In genomic region chr17:42072323-42073187, GRCh38 we compare ENCODE assay signal across 9 cellular contexts. TPM values are rescaled to one million over a fixed set of nuclear protein-coding genes. Genes with fewer than 3 reads are reported as not detected.
DNase-seq lines count a peak whose midpoint lies in the region; ATAC-seq, FAIRE-seq and TF ChIP-seq lines count a peak whose summit lies in the region.
"Had no signal": no experiment of that assay in that cellular context is flagged by ENCODE, and none has a peak within 500 bp of the region (broad histone marks: within the 10 kb centered on the region; RNA-seq: fewer than 3 reads in every experiment).

No MANE protein-coding gene starts in this region.

- H3K27ac Mint-ChIP-seq in CD14-positive monocyte = no peak overlapping the region
- H3K27ac Mint-ChIP-seq in naive B cell = peak overlapping the region in 1 of 6 donors; percentile 27

- no peaks in the 10 kb centered on the region for H3K36me3 ChIP-seq in kidney (ENCODE audit: control insufficient read depth in 1 of 2, insufficient read depth in 2 of 2, low read length in 2 of 2)

- H3K4me3 ChIP-seq in coronary artery (peak overlapping the region; percentile 66), kidney (ENCODE audit: low read length in 2 of 2) (peak overlapping the region in 1 of 2 donors; percentile 32), foreskin fibroblast (ENCODE audit: low read depth in 1 of 2, low read length in 2 of 2) (no peak overlapping the region)

- TF ChIP-seq CTCF in CD14-positive monocyte (IDR thresholded peaks at IDR 0.05) (peak; percentile 31), coronary artery (IDR thresholded peaks at IDR 0.05) (no peak), kidney (IDR thresholded peaks at IDR 0.05; ENCODE audit: borderline replicate concordance, extremely low read depth, insufficient read depth) (no peak), foreskin fibroblast (IDR thresholded peaks at IDR 0.05; ENCODE audit: low read depth, low read length) (no peak)

- H3K4me1 Mint-ChIP-seq in CD14-positive monocyte = peaks cover 10% of the 10 kb centered on the region
- H3K4me1 Mint-ChIP-seq in naive B cell = peaks cover 8 to 18% (median 8%) of the 10 kb centered on the region in 3 donors

- no peaks in the 10 kb centered on the region for H3K9me3 ChIP-seq in kidney (ENCODE audit: control insufficient read depth in 1 of 2, low read length in 2 of 2)

- H3K27ac ChIP-seq in coronary artery (no peak overlapping the region), kidney (ENCODE audit: low read depth in 2 of 2, low read length in 2 of 2) (no peak overlapping the region)

- peak; percentile 71 to 76 for ATAC-seq in naive B cell (ENCODE audit: low read depth in 2 of 2)

- peak overlapping the region; percentile 63 to 82 for H3K4me3 Mint-ChIP-seq in CD14-positive monocyte
- peak overlapping the region in 7 of 8 donors; percentile 58 to 86 (median 75) for H3K4me3 Mint-ChIP-seq in naive B cell

- DNase-seq in CD14-positive monocyte (ENCODE audit: low spot score) = no peak
- DNase-seq in KG1 (lab: John Stamatoyannopoulos, UW) = peak; percentile 8
- no peak for DNase-seq in coronary artery (ENCODE audit: low spot score)
- DNase-seq in naive B cell = no peak
- no peak for DNase-seq in kidney
- no peak for DNase-seq in cerebellar nuclear complex (lab: John Stamatoyannopoulos, UW)
- DNase-seq in foreskin fibroblast = no peak
- DNase-seq in epidermal melanocyte (ENCODE audit: insufficient read length, low spot score) = no peak

- H3K9ac ChIP-seq in kidney (ENCODE audit: low read length in 2 of 2) = no peak overlapping the region

- H3K27me3 Mint-ChIP-seq in CD14-positive monocyte (ENCODE audit: low read depth in 3 of 3) = peaks cover 29 to 34% (median 30%) of the 10 kb centered on the region in 3 donors
- peaks cover 19 to 50% (median 29%) of the 10 kb centered on the region in 3 donors for H3K27me3 Mint-ChIP-seq in naive B cell

- peaks cover 0 to 5% of the 10 kb centered on the region in 2 donors for H3K36me3 Mint-ChIP-seq in CD14-positive monocyte
- H3K36me3 Mint-ChIP-seq in naive B cell = no peaks in the 10 kb centered on the region

- H3K9me3 Mint-ChIP-seq in CD14-positive monocyte (peaks cover 0 to 2% (median 1%) of the 10 kb centered on the region in 7 donors), naive B cell (no peaks in the 10 kb centered on the region)

- no peaks in the 10 kb centered on the region for H3K4me1 ChIP-seq in kidney (ENCODE audit: control insufficient read depth in 1 of 2, insufficient read depth in 1 of 2, low read depth in 1 of 2, low read length in 2 of 2)

- no peak for FAIRE-seq in kidney (lab: Jason Lieb, UNC)
- FAIRE-seq: colon had no signal

- intact Hi-C loops in CD14-positive monocyte (cut with micrococcal nuclease) = no loop called here
- intact Hi-C loops in kidney (cut with DNase I) = no loop called here

RNA-seq across cellular contexts. Expression of gene C17orf113, which starts 22.2 kb away (rescaled TPM):
- polyA plus RNA-seq in CD14-positive monocyte = under 1 TPM; 0.20 to 0.28 TPM
- polyA plus RNA-seq in naive B cell (ENCODE audit: low read depth in 6 of 6) = under 1 TPM; 0.13 to 0.87 (median 0.58) TPM
- 3.8 TPM for total RNA-seq in kidney
- polyA plus RNA-seq in kidney (ENCODE audit: insufficient read depth, low read depth, low replicate concordance) = 1.1 TPM

RNA-seq across cellular contexts. Expression of gene ZNF385C, which starts 25.7 kb away (rescaled TPM):
- under 1 TPM in 1 of 2 donors, not detected in 1; 0.09 TPM for polyA plus RNA-seq in CD14-positive monocyte
- under 1 TPM in 1 of 6 donors, not detected in 5; 0.21 TPM for polyA plus RNA-seq in naive B cell (ENCODE audit: low read depth in 6 of 6)
- 1.2 TPM for total RNA-seq in kidney
- polyA plus RNA-seq in kidney (ENCODE audit: insufficient read depth, low read depth, low replicate concordance) = 1.1 TPM

RNA-seq across cellular contexts. Expression of gene DHX58, which starts 40.0 kb away (rescaled TPM):
- polyA plus RNA-seq in CD14-positive monocyte = 10 to 100 TPM; 13.2 to 16.0 TPM
- polyA plus RNA-seq in naive B cell (ENCODE audit: low read depth in 6 of 6) = 10 to 100 TPM in 5 of 6 donors, 1 to 10 TPM in 1; 9.4 to 22.3 (median 13.4) TPM
- total RNA-seq in kidney = 27.5 TPM
- 22.1 TPM for polyA plus RNA-seq in kidney (ENCODE audit: insufficient read depth, low read depth, low replicate concordance)

RNA-seq across cellular contexts. Expression of gene KAT2A, which starts 48.6 kb away (rescaled TPM):
- 1 to 10 TPM; 1.9 to 2.0 TPM for polyA plus RNA-seq in CD14-positive monocyte
- 10 to 100 TPM in 4 of 6 donors, 1 to 10 TPM in 2; 5.0 to 13.5 (median 10.1) TPM for polyA plus RNA-seq in naive B cell (ENCODE audit: low read depth in 6 of 6)
- 38.6 TPM for total RNA-seq in kidney
- 38.6 TPM for polyA plus RNA-seq in kidney (ENCODE audit: insufficient read depth, low read depth, low replicate concordance)

RNA-seq across cellular contexts. Expression of gene HSPB9, which starts 50.0 kb away (rescaled TPM):
- polyA plus RNA-seq in CD14-positive monocyte = not detected
- polyA plus RNA-seq in naive B cell (ENCODE audit: low read depth in 6 of 6) = under 1 TPM in 4 of 6 donors, not detected in 2; 0.17 to 0.37 (median 0.25) TPM
- total RNA-seq in kidney = not detected
- polyA plus RNA-seq in kidney (ENCODE audit: insufficient read depth, low read depth, low replicate concordance) = 0.99 TPM
